8 cellular contexts compared by ENCODE assay signal in genomic region chr15:72782993-72783562, GRCh38. TPM values are rescaled to one million over a fixed set of nuclear protein-coding genes. Genes with fewer than 3 reads are reported as not detected.
DNase-seq lines count a peak whose midpoint lies in the region; ATAC-seq, FAIRE-seq and TF ChIP-seq lines count a peak whose summit lies in the region.

No MANE protein-coding gene starts in this region.

- peaks cover 4% of the 10 kb centered on the region for H4K20me1 ChIP-seq in GM23338 (replicated peaks; ENCODE audit: insufficient read depth)

- no peak; a peak in 1 of 4 replicates for TF ChIP-seq CTCF in GM23338 (conservative IDR thresholded peaks at IDR 0.05; ENCODE audit: low read depth in 2 of 2)
- no peak for TF ChIP-seq CTCF in foreskin fibroblast (IDR thresholded peaks at IDR 0.05; ENCODE audit: low read depth, low read length)
- TF ChIP-seq CTCF in neutrophil (IDR thresholded peaks at IDR 0.05) = no peak

- H3K27me3 ChIP-seq in GM23338 (ENCODE audit: insufficient read depth) (no peaks in the 10 kb centered on the region), neutrophil (no peaks in the 10 kb centered on the region)

- POLR2A ChIA-PET in activated CD4-positive, alpha-beta T cell treated with anti-CD3 and anti-CD28 coated beads, Interleukin-2, amount 10 ng/mL, durations not matched to agents 7 days and 5 days (lab: Charles Lee) = no interaction called here

- peak; percentile 22 for ATAC-seq in GM23338

- no peaks in the 10 kb centered on the region for H3K27me3 Mint-ChIP-seq in GM23338 (ENCODE audit: insufficient read depth, low read depth, poor library complexity)
- H3K27me3 Mint-ChIP-seq in activated CD4-positive, alpha-beta T cell treated with anti-CD3 and anti-CD28 coated beads, Interleukin-2, amount 10 ng/mL, durations not matched to agents 7 days and 5 days = no peaks in the 10 kb centered on the region

- peak overlapping the region; percentile 91 for H3K4me3 Mint-ChIP-seq in GM23338
- H3K4me3 Mint-ChIP-seq in activated CD4-positive, alpha-beta T cell treated with anti-CD3 and anti-CD28 coated beads, Interleukin-2, amount 10 ng/mL, durations not matched to agents 7 days and 5 days = peak overlapping the region; percentile 89

- no peaks in the 10 kb centered on the region for H3K9me3 ChIP-seq in neutrophil

- peaks cover 3% of the 10 kb centered on the region for H3K36me3 Mint-ChIP-seq in GM23338 (ENCODE audit: low read depth)
- peaks cover 35% of the 10 kb centered on the region for H3K36me3 Mint-ChIP-seq in activated CD4-positive, alpha-beta T cell treated with anti-CD3 and anti-CD28 coated beads, Interleukin-2, amount 10 ng/mL, durations not matched to agents 7 days and 5 days (ENCODE audit: low read depth)

- peaks cover 16% of the 10 kb centered on the region for H3K4me1 ChIP-seq in GM23338 (ENCODE audit: insufficient read depth)
- H3K4me1 ChIP-seq in neutrophil (ENCODE audit: control insufficient read depth in 1 of 2, insufficient read depth in 1 of 2, low read depth in 1 of 2, low read length in 1 of 2) = peaks cover 27 to 32% of the 10 kb centered on the region in 2 experiments

- H3K27ac Mint-ChIP-seq in GM23338 = peak overlapping the region; percentile 81
- H3K27ac Mint-ChIP-seq in activated CD4-positive, alpha-beta T cell treated with anti-CD3 and anti-CD28 coated beads, Interleukin-2, amount 10 ng/mL, durations not matched to agents 7 days and 5 days = peak overlapping the region; percentile 99

- H3K27ac ChIP-seq in GM23338 (ENCODE audit: low read depth) = no peak overlapping the region
- H3K27ac ChIP-seq in neutrophil = peak overlapping the region; percentile 98

- H3K4me3 ChIP-seq in GM23338 (peak overlapping the region; percentile 95), foreskin fibroblast (ENCODE audit: low read depth in 1 of 2, low read length in 2 of 2) (peak overlapping the region; percentile 94 to 95), neutrophil (ENCODE audit: low read depth in 1 of 2, low read length in 1 of 2) (peak overlapping the region; percentile 89 to 99)

- no peak; the same call in 1 of the 2 replicates for TF ChIP-seq POLR2A in GM12891 (IDR thresholded peaks at IDR 0.05; ENCODE audit: low read depth, low read length)

- CTCF ChIA-PET in activated CD4-positive, alpha-beta T cell treated with anti-CD3 and anti-CD28 coated beads, Interleukin-2, amount 10 ng/mL, durations not matched to agents 7 days and 5 days (lab: Charles Lee) = interaction anchor here (0.6 to 1.5 kb wide), 4 partner anchors 10 to 297 kb away, joined by 3 to 4 read pairs (median 4); no protein-coding TSS in a partner anchor

- no peaks in the 10 kb centered on the region for H3K9me3 Mint-ChIP-seq in GM23338
- H3K9me3 Mint-ChIP-seq in activated CD4-positive, alpha-beta T cell treated with anti-CD3 and anti-CD28 coated beads, Interleukin-2, amount 10 ng/mL, durations not matched to agents 7 days and 5 days = no peaks in the 10 kb centered on the region

- peaks cover 52% of the 10 kb centered on the region for H3K79me2 ChIP-seq in GM23338 (replicated peaks; ENCODE audit: insufficient read depth)

- DNase-seq in GM12891 (ENCODE audit: insufficient read length, low spot score) = peak; percentile 26
- peak; percentile 43 for DNase-seq in GM23338 (ENCODE audit: low spot score)
- DNase-seq in LHCN-M2 (ENCODE audit: low read depth) = peak; percentile 28
- peak; percentile 63 for DNase-seq in activated CD4-positive, alpha-beta T cell treated with anti-CD3 and anti-CD28 coated beads, Interleukin-2, amount 10 ng/mL, durations not matched to agents 7 days and 5 days
- no peak for DNase-seq in foreskin fibroblast
- DNase-seq in NCI-H2227 treated with DMSO at 0.1 percent for 48 hours (lab: John Stamatoyannopoulos, UW) = no peak
- DNase-seq in middle frontal gyrus (ENCODE audit: extremely low spot score, low spot score) = no peak

- peaks cover 5% of the 10 kb centered on the region; the same call in 1 of the 2 replicates for H3F3A ChIP-seq in GM23338 (replicated peaks; ENCODE audit: low read depth)

- FAIRE-seq in GM12891 (lab: Jason Lieb, UNC) = peak; percentile 90

- peak overlapping the region; percentile 94; the same call in 1 of the 2 replicates for H2AFZ ChIP-seq in GM23338

- H3K4me1 Mint-ChIP-seq in GM23338 = peaks cover 15% of the 10 kb centered on the region
- H3K4me1 Mint-ChIP-seq in activated CD4-positive, alpha-beta T cell treated with anti-CD3 and anti-CD28 coated beads, Interleukin-2, amount 10 ng/mL, durations not matched to agents 7 days and 5 days = peaks cover 68% of the 10 kb centered on the region

- no peaks in the 10 kb centered on the region for H3K9me2 ChIP-seq in GM23338 (ENCODE audit: insufficient read depth)

- H3K36me3 ChIP-seq in GM23338 (ENCODE audit: insufficient read depth) (peaks cover 3% of the 10 kb centered on the region), neutrophil (peaks cover 18% of the 10 kb centered on the region)

- peak overlapping the region; percentile 85 for H3K4me2 ChIP-seq in GM23338

TF ChIP-seq in GM12891, 5 proteins besides CTCF, POLR2A, EP300 and RAD21:
- TF ChIP-seq POLR2AphosphoS5 (IDR thresholded peaks at IDR 0.05; ENCODE audit: low read depth, low read length) (no peak), SPI1 (IDR thresholded peaks at IDR 0.05; ENCODE audit: low read depth, low read length) (peak; percentile 86)

TF ChIP-seq in GM23338, 12 proteins besides CTCF, POLR2A, EP300 and RAD21 (continues in another document):
- no peak for TF ChIP-seq ZNF331 (CRISPR knock-in tag; IDR thresholded peaks at IDR 0.05; ENCODE audit: low read depth)
- no peak for TF ChIP-seq NANOG (IDR thresholded peaks at IDR 0.05; ENCODE audit: borderline replicate concordance)
- TF ChIP-seq ETS1 (IDR thresholded peaks at IDR 0.05) = no peak

RNA-seq across cellular contexts. Expression of gene ADPGK, which starts 0.5 kb away (rescaled TPM):
- 29.2 TPM for polyA plus RNA-seq in GM12891 (2012; ENCODE audit: low read depth, missing spikeins)
- 57.0 and 57.3 TPM in 2 replicates for total RNA-seq in GM23338 (2014; rRNA removed; shearing (Covaris generic))
- 21.5 and 25.0 TPM in 2 replicates for polyA plus RNA-seq in GM23338 (2016; fragmentation: Nextera tagmentation; extraction: Ambion mirVana)
- total RNA-seq in LHCN-M2 (2014; rRNA removed) = 60.7 and 70.3 TPM in 2 replicates
- polyA plus RNA-seq in LHCN-M2 (2012) = 26.7 TPM
- 10 to 100 TPM; 91.4 to 94.2 TPM for total RNA-seq in activated CD4-positive, alpha-beta T cell treated with anti-CD3 and anti-CD28 coated beads, Interleukin-2, amount 10 ng/mL, durations not matched to agents 7 days and 5 days

Comparison
In these comparisons a context has a peak if more than half of its experiments do, and no peak if none do; other contexts are left out.
1. DNase-seq: peak in GM12891 (single experiment), GM23338 (single experiment), LHCN-M2 (single experiment) and activated CD4-positive, alpha-beta T cell treated with anti-CD3 and anti-CD28 coated beads, Interleukin-2, amount 10 ng/mL, durations not matched to agents 7 days and 5 days (single experiment); none in foreskin fibroblast (0 of 2), NCI-H2227 treated with DMSO at 0.1 percent for 48 hours (single experiment) and middle frontal gyrus (single experiment).
2. Peak in every context shown above with its lines, with median percentiles within 50 percentile points of each other: H3K4me3 ChIP-seq.